8 cellular contexts compared by ENCODE assay signal in genomic region chr2:240434728-240435456, GRCh38. TPM values are rescaled to one million over a fixed set of nuclear protein-coding genes. Genes with fewer than 3 reads are reported as not detected.
DNase-seq lines count a peak whose midpoint lies in the region; FAIRE-seq and TF ChIP-seq lines count a peak whose summit lies in the region.

No MANE protein-coding gene starts in this region.

- no peaks in the 10 kb centered on the region for H3K36me3 ChIP-seq in neural cell (ENCODE audit: insufficient read depth, low read length)

- H3K4me3 ChIP-seq in fibroblast of villous mesenchyme (ENCODE audit: low read depth, low read length) (peak overlapping the region; percentile 65), neural cell (ENCODE audit: low read length) (peak overlapping the region; percentile 66)

- DNase-seq in AG09319 (ENCODE audit: extremely low read depth, low read depth) = peak; percentile 83
- DNase-seq in GM19239 (ENCODE audit: insufficient read length, low spot score) = peak; percentile 96
- DNase-seq in HUDEP-2 (lab: John Stamatoyannopoulos, UW; ENCODE audit: unreplicated experiment in 76 of 76) = peak in 51 of 76 experiments; percentile 4 to 69 (median 41)
- peak; percentile 89 for DNase-seq in RPMI7951 (ENCODE audit: low read depth)
- peak; percentile 70 for DNase-seq in activated gamma-delta T cell (lab: John Stamatoyannopoulos, UW)
- DNase-seq in fibroblast of villous mesenchyme (ENCODE audit: low read depth) = peak; percentile 92

- H3K27me3 Mint-ChIP-seq in stimulated activated naive CD8-positive, alpha-beta T cell treated with anti-CD3 and anti-CD28 coated beads, Interleukin-15, Interleukin-2, amounts not matched to agents 100 ng/mL and 50 ng/mL, for 24 hours = peaks cover 29% of the 10 kb centered on the region

- H3K27me3 ChIP-seq in neural cell (ENCODE audit: insufficient read depth, low read depth, low read length) = no peaks in the 10 kb centered on the region

- peak overlapping the region; percentile 45 for H3K4me2 ChIP-seq in neural cell (ENCODE audit: low read length)

- peaks cover 38% of the 10 kb centered on the region for H3K79me2 ChIP-seq in neural cell (replicated peaks; ENCODE audit: insufficient read depth, low read length)

- no peak overlapping the region for H2AFZ ChIP-seq in neural cell (ENCODE audit: low read depth, low read length)

- H3K9me3 Mint-ChIP-seq in stimulated activated naive CD8-positive, alpha-beta T cell treated with anti-CD3 and anti-CD28 coated beads, Interleukin-15, Interleukin-2, amounts not matched to agents 100 ng/mL and 50 ng/mL, for 24 hours = no peaks in the 10 kb centered on the region

- no peak for TF ChIP-seq EP300 in neural cell (conservative IDR thresholded peaks at IDR 0.05; ENCODE audit: poor library complexity, severe bottlenecking)

- H4K20me1 ChIP-seq in neural cell (ENCODE audit: insufficient read depth) = peaks cover 23% of the 10 kb centered on the region

- peak; percentile 69 for FAIRE-seq in GM19239 (lab: Jason Lieb, UNC)

- H3K9ac ChIP-seq in neural cell (ENCODE audit: low read length) = peak overlapping the region; percentile 80

- no peaks in the 10 kb centered on the region for H3K9me2 ChIP-seq in neural cell (ENCODE audit: insufficient read depth, low read length)

- no peak overlapping the region for H3K27ac Mint-ChIP-seq in stimulated activated naive CD8-positive, alpha-beta T cell treated with anti-CD3 and anti-CD28 coated beads, Interleukin-15, Interleukin-2, amounts not matched to agents 100 ng/mL and 50 ng/mL, for 24 hours

- H3K36me3 Mint-ChIP-seq in stimulated activated naive CD8-positive, alpha-beta T cell treated with anti-CD3 and anti-CD28 coated beads, Interleukin-15, Interleukin-2, amounts not matched to agents 100 ng/mL and 50 ng/mL, for 24 hours (ENCODE audit: low read depth) = no peaks in the 10 kb centered on the region

- no peaks in the 10 kb centered on the region for H3K9me3 ChIP-seq in neural cell (ENCODE audit: low read length)

- H3K4me3 Mint-ChIP-seq in stimulated activated naive CD8-positive, alpha-beta T cell treated with anti-CD3 and anti-CD28 coated beads, Interleukin-15, Interleukin-2, amounts not matched to agents 100 ng/mL and 50 ng/mL, for 24 hours = peak overlapping the region; percentile 78

- TF ChIP-seq CTCF in AG09319 (IDR thresholded peaks at IDR 0.05; ENCODE audit: low read depth, low read length) (no peak), fibroblast of villous mesenchyme (IDR thresholded peaks at IDR 0.05; ENCODE audit: insufficient read depth, low read depth, low read length) (no peak), neural cell (IDR thresholded peaks at IDR 0.05; ENCODE audit: poor library complexity, severe bottlenecking) (no peak)

- peak; percentile 31 for TF ChIP-seq RAD21 in neural cell (conservative IDR thresholded peaks at IDR 0.05)

- H3K27ac ChIP-seq in neural cell (ENCODE audit: low read length) = no peak overlapping the region

- H3K4me1 Mint-ChIP-seq in stimulated activated naive CD8-positive, alpha-beta T cell treated with anti-CD3 and anti-CD28 coated beads, Interleukin-15, Interleukin-2, amounts not matched to agents 100 ng/mL and 50 ng/mL, for 24 hours (ENCODE audit: low read depth) = peaks cover 9% of the 10 kb centered on the region

- no peaks in the 10 kb centered on the region for H3F3A ChIP-seq in neural cell (ENCODE audit: insufficient read depth, low read length, poor library complexity, severe bottlenecking)

TF ChIP-seq in neural cell, 6 proteins besides CTCF, POLR2A, EP300 and RAD21:
- TF ChIP-seq REST (IDR thresholded peaks at IDR 0.05; ENCODE audit: borderline replicate concordance) (peak; percentile 35), EZH2 (IDR thresholded peaks at IDR 0.05; ENCODE audit: borderline replicate concordance, insufficient read depth, low read length, poor library complexity, severe bottlenecking) (no peak), POLR2AphosphoS5 (IDR thresholded peaks at IDR 0.05) (peak; percentile 48), MXI1 (conservative IDR thresholded peaks at IDR 0.05; ENCODE audit: poor library complexity, severe bottlenecking) (peak; percentile 36), TAF1 (IDR thresholded peaks at IDR 0.05; ENCODE audit: low read depth) (no peak), SMC3 (conservative IDR thresholded peaks at IDR 0.05; ENCODE audit: poor library complexity) (no peak)

RNA-seq across cellular contexts. Expression of gene GPC1, which starts 0.6 kb away (rescaled TPM):
- total RNA-seq in RPMI7951 (2014; rRNA removed; shearing (Covaris generic)) = 13.9 and 24.1 TPM in 2 replicates
- 88.9 and 106 TPM in 2 replicates for total RNA-seq in fibroblast of villous mesenchyme
- polyA plus RNA-seq in neural cell = 74.0 and 101 TPM in 2 replicates
- 61.9 and 76.0 TPM in 2 replicates for polyA minus RNA-seq in neural cell

Comparison
In these comparisons a context has a peak if more than half of its experiments do, and no peak if none do; other contexts are left out.
1. DNase-seq: peak in every context shown above with its lines; median percentile 96 in GM19239; 92 in fibroblast of villous mesenchyme; 89 in RPMI7951; 83 in AG09319; 70 in activated gamma-delta T cell; 41 in HUDEP-2.